In genomic region chr2:196233808-196234501, GRCh38 we compare ENCODE assay signal across 8 cellular contexts.
DNase-seq lines count a peak whose midpoint lies in the region; ATAC-seq, FAIRE-seq and TF ChIP-seq lines count a peak whose summit lies in the region.

No MANE protein-coding gene starts in this region.

- H3K4me1 ChIP-seq in breast epithelium (peaks cover 0 to 10% of the 10 kb centered on the region in 2 donors), gastrocnemius medialis (peaks cover 11 to 23% of the 10 kb centered on the region in 2 donors)

- H3K27me3 Mint-ChIP-seq in Calu3 (ENCODE audit: unreplicated experiment) (no peaks in the 10 kb centered on the region), IgD-negative memory B cell (no peaks in the 10 kb centered on the region)

- peaks cover 23% of the 10 kb centered on the region for H3K4me1 Mint-ChIP-seq in Calu3 (ENCODE audit: low read depth, unreplicated experiment)
- peaks cover 45 to 60% (median 57%) of the 10 kb centered on the region in 3 donors for H3K4me1 Mint-ChIP-seq in IgD-negative memory B cell

- H3K36me3 ChIP-seq in breast epithelium (no peaks in the 10 kb centered on the region), gastrocnemius medialis (no peaks in the 10 kb centered on the region)

- no peak for TF ChIP-seq CTCF in Calu3 (IDR thresholded peaks at IDR 0.05; ENCODE audit: unreplicated experiment)
- no peak for TF ChIP-seq CTCF in breast epithelium (IDR thresholded peaks at IDR 0.05)
- no peak for TF ChIP-seq CTCF in gastrocnemius medialis (IDR thresholded peaks at IDR 0.05 in 4 of 5, conservative IDR thresholded peaks at IDR 0.05 in 1 of 5)

- ATAC-seq in GM21447 (IDR thresholded peaks at IDR 0.05; ENCODE audit: unreplicated experiment) (peak; percentile 89), gastrocnemius medialis (no peak)

- in situ Hi-C loops in gastrocnemius medialis (cut with MboI; ENCODE audit: low sequenced_read_pairs in 4 of 4), result no loop called here

- no peak for FAIRE-seq in urothelium cell line (lab: Jason Lieb, UNC)

- H3K36me3 Mint-ChIP-seq in Calu3 (ENCODE audit: insufficient read depth, unreplicated experiment), result peaks cover 8% of the 10 kb centered on the region
- H3K36me3 Mint-ChIP-seq in IgD-negative memory B cell, result no peaks in the 10 kb centered on the region

- intact Hi-C loops in Calu3 (cut with micrococcal nuclease; ENCODE audit: unreplicated experiment), result loop anchor here (1.0 to 5.0 kb wide), 3 partner anchors 35 to 67 kb away; no protein-coding TSS in a partner anchor
- intact Hi-C loops in breast epithelium (cut with DNase I; ENCODE audit: low total_unique reads), result no loop called here
- intact Hi-C loops in gastrocnemius medialis (cut with DNase I; ENCODE audit: low total_unique reads), result loop anchor here (5.0 kb wide), 1 partner anchor 62 kb away; the partner anchor contains the start of gene STK17B

- H3K9me3 Mint-ChIP-seq in Calu3 (ENCODE audit: low read depth, unreplicated experiment) (no peaks in the 10 kb centered on the region), IgD-negative memory B cell (no peaks in the 10 kb centered on the region)

- no peaks in the 10 kb centered on the region for H3K9me3 ChIP-seq in breast epithelium
- H3K9me3 ChIP-seq in gastrocnemius medialis, result no peaks in the 10 kb centered on the region

- BruUV-seq in Calu3 (replicated peaks; lab: Mats Ljungman, UMichigan), result no TSS peak

- H3K4me3 ChIP-seq in breast epithelium, result no peak overlapping the region
- no peak overlapping the region for H3K4me3 ChIP-seq in gastrocnemius medialis

- H3K27me3 ChIP-seq in breast epithelium (no peaks in the 10 kb centered on the region), gastrocnemius medialis (no peaks in the 10 kb centered on the region)

- CTCF ChIA-PET in Calu3 (lab: Charles Lee), result interaction anchor here (1.1 to 1.9 kb wide), 2 partner anchors 10 to 42 kb away, joined by 3 to 4 read pairs; no protein-coding TSS in a partner anchor

- H3K27ac ChIP-seq in breast epithelium, result peak overlapping the region; percentile 77 to 89
- peak overlapping the region in 3 of 4 donors; percentile 15 to 56 (median 39) for H3K27ac ChIP-seq in gastrocnemius medialis

- TF ChIP-seq POLR2A in breast epithelium (IDR thresholded peaks at IDR 0.05), result no peak
- TF ChIP-seq POLR2A in gastrocnemius medialis (IDR thresholded peaks at IDR 0.05), result no peak

- no peak for DNase-seq in Calu3
- DNase-seq in breast epithelium (ENCODE audit: low spot score in 2 of 2), result no peak
- DNase-seq in gastrocnemius medialis, result no peak
- no peak for DNase-seq in NCI-H187 treated with DMSO at 0.1 percent for 48 hours (lab: John Stamatoyannopoulos, UW)
- no peak for DNase-seq in urothelium cell line (ENCODE audit: low spot score)
- no peak for DNase-seq in midbrain (lab: John Stamatoyannopoulos, UW)

- H3K27ac Mint-ChIP-seq in Calu3 (ENCODE audit: unreplicated experiment), result peak overlapping the region; percentile 84
- H3K27ac Mint-ChIP-seq in IgD-negative memory B cell, result peak overlapping the region; percentile 85 to 95 (median 90)

- no peak overlapping the region for H3K4me3 Mint-ChIP-seq in Calu3 (ENCODE audit: low read depth, unreplicated experiment)
- peak overlapping the region; percentile 5 to 84 (median 32) for H3K4me3 Mint-ChIP-seq in IgD-negative memory B cell
